1 cellular context compared by ENCODE assay signal in genomic region chr16:14306485-14307058, GRCh38.
A peak's percentile ranks its signal among the peaks of the same experiment; 100 is the strongest.
TF ChIP-seq lines count a peak whose summit lies in the region.

No MANE protein-coding gene starts in this region.

TF ChIP-seq in HepG2, 621 proteins besides CTCF, POLR2A, EP300 and RAD21 (continued from another document):
- 0 out of 2 replicates have a peak, but pooled peaks have one; percentile 13 for TF ChIP-seq ZBTB46 (CRISPR knock-in tag; IDR thresholded peaks at IDR 0.05; ENCODE audit: borderline replicate concordance)
- 0 out of 2 replicates have a peak, but pooled peaks have one; percentile 33 for TF ChIP-seq ZFAT (CRISPR knock-in tag; conservative IDR thresholded peaks at IDR 0.05)
- no peak for TF ChIP-seq ZC3H13 (CRISPR knock-in tag; IDR thresholded peaks at IDR 0.05)
- peak; percentile 94 for TF ChIP-seq ZBTB38 (CRISPR knock-in tag; IDR thresholded peaks at IDR 0.05)
- no peak for TF ChIP-seq NAIF1 (CRISPR knock-in tag; IDR thresholded peaks at IDR 0.05; ENCODE audit: borderline replicate concordance)
- no peak for TF ChIP-seq TEF (CRISPR knock-in tag; IDR thresholded peaks at IDR 0.05)
- TF ChIP-seq SIN3B (IDR thresholded peaks at IDR 0.05; ENCODE audit: low read length), result no peak
- TF ChIP-seq SNAPC4 (CRISPR knock-in tag; IDR thresholded peaks at IDR 0.05), result no peak
- TF ChIP-seq ZNF891 (CRISPR knock-in tag; IDR thresholded peaks at IDR 0.05), result no peak
- no peak for TF ChIP-seq KDM6A (CRISPR knock-in tag; IDR thresholded peaks at IDR 0.05; ENCODE audit: low read depth)
- TF ChIP-seq ELK4 (CRISPR knock-in tag; IDR thresholded peaks at IDR 0.05; ENCODE audit: borderline replicate concordance), result no peak
- no peak for TF ChIP-seq NRL (CRISPR knock-in tag; IDR thresholded peaks at IDR 0.05; ENCODE audit: borderline replicate concordance)
- peak; percentile 51 for TF ChIP-seq YEATS4 (CRISPR knock-in tag; IDR thresholded peaks at IDR 0.05; ENCODE audit: borderline replicate concordance)
- no peak for TF ChIP-seq KDM4B (CRISPR knock-in tag; IDR thresholded peaks at IDR 0.05)
- TF ChIP-seq ZNF256 (CRISPR knock-in tag; conservative IDR thresholded peaks at IDR 0.05), result peak; percentile 68; the same call in 1 of the 2 replicates
- no peak for TF ChIP-seq TARDBP (CRISPR knock-in tag; IDR thresholded peaks at IDR 0.05)
- no peak for TF ChIP-seq FOXP1 (IDR thresholded peaks at IDR 0.05)
- TF ChIP-seq FOXP1 (CRISPR knock-in tag; IDR thresholded peaks at IDR 0.05), result no peak
- TF ChIP-seq MEF2D (CRISPR knock-in tag; IDR thresholded peaks at IDR 0.05), result no peak
- no peak for TF ChIP-seq MXD1 (CRISPR knock-in tag; IDR thresholded peaks at IDR 0.05)
- TF ChIP-seq NFIB (CRISPR knock-in tag; IDR thresholded peaks at IDR 0.05; ENCODE audit: borderline replicate concordance), result no peak
- TF ChIP-seq ATF4 (CRISPR knock-in tag; IDR thresholded peaks at IDR 0.05), result no peak
- TF ChIP-seq SAFB2 (CRISPR knock-in tag; IDR thresholded peaks at IDR 0.05; ENCODE audit: borderline replicate concordance, low read depth), result 0 out of 2 replicates have a peak, but pooled peaks have one; percentile 33
- 0 out of 2 replicates have a peak, but pooled peaks have one; percentile 38 for TF ChIP-seq ZBTB14 (CRISPR knock-in tag; IDR thresholded peaks at IDR 0.05)
- no peak for TF ChIP-seq AHR (CRISPR knock-in tag; IDR thresholded peaks at IDR 0.05)
- TF ChIP-seq BCLAF1 (IDR thresholded peaks at IDR 0.05), result no peak
- no peak for TF ChIP-seq ARID2 (CRISPR knock-in tag; IDR thresholded peaks at IDR 0.05; ENCODE audit: borderline replicate concordance)
- no peak for TF ChIP-seq ZNF850 (CRISPR knock-in tag; conservative IDR thresholded peaks at IDR 0.05)
- no peak for TF ChIP-seq ZBTB20 (CRISPR knock-in tag; IDR thresholded peaks at IDR 0.05; ENCODE audit: borderline replicate concordance, low read depth)
- peak; percentile 44; the same call in 1 of the 2 replicates for TF ChIP-seq ZNF232 (CRISPR knock-in tag; IDR thresholded peaks at IDR 0.05; ENCODE audit: borderline replicate concordance)
